In the genomic region with DNA sequence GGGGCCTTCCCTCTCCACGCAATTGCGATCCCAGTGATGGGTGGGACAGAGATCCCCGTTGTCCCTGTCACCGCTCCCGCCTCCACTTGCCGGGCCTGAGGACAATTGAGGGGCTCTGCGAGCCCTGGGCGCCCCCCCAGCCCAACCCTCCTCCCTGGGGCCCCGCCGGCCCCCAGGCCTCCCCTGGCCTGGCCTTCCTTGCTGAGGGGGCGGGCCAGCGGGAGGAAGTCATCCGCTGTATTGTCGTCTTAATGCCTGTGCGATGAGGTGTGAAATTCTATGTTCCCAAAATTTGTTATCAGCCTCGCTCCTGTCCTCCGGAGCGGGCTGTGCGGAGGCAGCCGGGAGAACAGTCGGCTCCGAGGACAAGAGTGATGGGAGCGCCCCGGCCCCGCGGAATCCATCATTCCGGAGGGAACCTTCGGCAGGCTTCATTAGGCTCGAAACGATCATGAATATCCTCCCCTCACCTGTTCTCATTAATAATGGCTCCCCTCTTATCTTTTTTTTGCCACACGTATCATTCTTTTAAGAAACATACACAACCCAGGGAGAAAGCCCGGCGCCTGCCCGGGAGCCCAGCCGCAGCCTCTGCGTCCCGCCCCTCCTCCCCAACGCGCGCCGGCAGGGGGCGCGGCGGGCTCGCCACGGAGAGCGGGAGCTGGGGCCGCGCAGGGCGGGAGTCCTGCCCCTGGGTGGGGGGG, we compare ENCODE assay signal across 9 cellular contexts. TPM values are rescaled to one million over a fixed set of nuclear protein-coding genes. Genes with fewer than 3 reads are reported as not detected.
DNase-seq lines count a peak whose midpoint lies in the region; ATAC-seq and TF ChIP-seq lines count a peak whose summit lies in the region.
"Had no signal": no experiment of that assay in that cellular context is flagged by ENCODE, and none has a peak within 500 bp of the region (broad histone marks: within the 10 kb centered on the region; RNA-seq: fewer than 3 reads in every experiment).

No MANE protein-coding gene starts in this region.

- no peak for ATAC-seq in HG03432 (IDR thresholded peaks at IDR 0.05; ENCODE audit: unreplicated experiment)

- intact Hi-C loops in sigmoid colon (cut with DNase I): loop anchor here (10.0 kb wide), 1 partner anchor 655 kb away; no protein-coding TSS in a partner anchor

- TF ChIP-seq CTCF in cardiac muscle cell (IDR thresholded peaks at IDR 0.05; ENCODE audit: low read depth, low read length): peak; percentile 77
- peak in 2 of 4 experiments; percentile 55 to 59 for TF ChIP-seq CTCF in sigmoid colon (IDR thresholded peaks at IDR 0.05)

- TF ChIP-seq POLR2A in sigmoid colon (IDR thresholded peaks at IDR 0.05): no peak

- H3K36me3 ChIP-seq in cardiac muscle cell (no peaks in the 10 kb centered on the region), sigmoid colon (no peaks in the 10 kb centered on the region)

- H3K9me3 ChIP-seq in cardiac muscle cell (ENCODE audit: low read depth) (no peaks in the 10 kb centered on the region), sigmoid colon (no peaks in the 10 kb centered on the region)

- peaks cover 16% of the 10 kb centered on the region for H3K4me1 ChIP-seq in cardiac muscle cell (ENCODE audit: low read depth)
- peaks cover 0 to 20% (median 19%) of the 10 kb centered on the region in 4 donors for H3K4me1 ChIP-seq in sigmoid colon

- H3K27ac ChIP-seq in cardiac muscle cell: no peak overlapping the region
- peak overlapping the region in 3 of 4 donors; percentile 15 to 80 (median 78) for H3K27ac ChIP-seq in sigmoid colon

- H3K4me3 ChIP-seq in cardiac muscle cell: no peak overlapping the region
- peak overlapping the region in 3 of 4 donors; percentile 0 to 41 (median 32) for H3K4me3 ChIP-seq in sigmoid colon

- H3K27me3 ChIP-seq in cardiac muscle cell (no peaks in the 10 kb centered on the region), sigmoid colon (no peaks in the 10 kb centered on the region)

- WGBS in sigmoid colon, 2 donors: 11 to 30% methylated on average over 50 of the region's 50 CpGs

- DNase-seq in GM03348 (ENCODE audit: low spot score) (peak; percentile 85), UCSD-AML1 (lab: John Stamatoyannopoulos, UW; ENCODE audit: unreplicated experiment) (peak; percentile 58), cardiac muscle cell (ENCODE audit: low read depth in 1 of 2, low spot score in 1 of 2) (peak; percentile 52 to 57), sigmoid colon (no peak), NCI-H2107 (lab: John Stamatoyannopoulos, UW) (no peak), T1000 (lab: John Stamatoyannopoulos, UW) (no peak), kidney tubule cell (ENCODE audit: low spot score) (no peak)
- DNase-seq: OCI-M1 had no signal

- no peak for TF ChIP-seq EP300 in sigmoid colon (IDR thresholded peaks at IDR 0.05)

RNA-seq across cellular contexts. Expression of a gene that starts 17.3 kb away (rescaled TPM):
- 24.0 and 28.8 TPM in 2 replicates for total RNA-seq in cardiac muscle cell
- 30.4 and 64.1 TPM in 2 replicates for polyA plus RNA-seq in cardiac muscle cell
- under 1 TPM in 1 of 4 donors, not detected in 3; 0.36 TPM for total RNA-seq in sigmoid colon
- 1 to 10 TPM in 1 of 3 donors, under 1 TPM in 1, not detected in 1; 0.46 to 1.2 TPM for polyA plus RNA-seq in sigmoid colon

Comparison
In these comparisons a context has a peak if more than half of its experiments do, and no peak if none do; other contexts are left out.
1. DNase-seq: peak in GM03348 (single experiment), UCSD-AML1 (single experiment) and cardiac muscle cell (2 of 2); none in sigmoid colon (single experiment), NCI-H2107 (single experiment), T1000 (single experiment) and kidney tubule cell (single experiment).
2. RNA of a gene that starts 17.3 kb away (total RNA-seq): 24.0 to 28.8 TPM in cardiac muscle cell; 0.36 TPM in sigmoid colon; every median in the first group is over 10 times any median in the second.